9 cellular contexts compared by ENCODE assay signal in the genomic region with DNA sequence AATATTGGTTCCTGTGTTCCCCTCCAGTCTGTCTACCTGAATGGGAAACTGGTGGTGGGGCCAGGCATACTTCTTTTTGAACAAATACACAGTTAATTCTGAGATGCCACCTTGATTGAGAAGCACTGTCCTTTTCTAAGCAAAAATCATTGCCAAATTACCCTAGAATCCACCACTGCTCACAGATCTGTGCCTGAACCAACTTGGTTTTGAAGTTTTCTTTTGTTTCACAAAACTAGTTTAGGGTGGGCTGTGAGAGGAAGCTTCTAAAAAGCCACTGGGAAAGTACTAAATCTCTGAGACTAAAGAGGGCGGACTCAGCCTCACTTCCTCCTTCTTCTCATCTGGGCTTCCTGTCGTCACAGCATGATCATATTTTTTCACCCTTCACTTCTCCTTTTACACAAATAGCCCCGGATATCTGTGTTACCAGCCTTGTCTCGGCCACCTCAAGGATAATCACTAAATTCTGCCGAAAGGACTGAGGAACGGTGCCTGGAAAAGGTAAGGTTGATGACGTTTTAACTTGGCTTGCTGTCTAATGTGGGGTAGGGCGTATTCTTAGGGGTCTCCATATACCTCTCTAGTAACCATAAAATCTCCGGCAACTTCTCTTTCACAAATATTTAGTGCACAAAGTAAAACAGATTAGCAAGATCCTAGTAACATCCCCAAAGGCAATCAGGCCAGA. TPM values are rescaled to one million over a fixed set of nuclear protein-coding genes. Genes with fewer than 3 reads are reported as not detected.
DNase-seq lines count a peak whose midpoint lies in the region; ATAC-seq and TF ChIP-seq lines count a peak whose summit lies in the region.
"Had no signal": no experiment of that assay in that cellular context is flagged by ENCODE, and none has a peak within 500 bp of the region (broad histone marks: within the 10 kb centered on the region; RNA-seq: fewer than 3 reads in every experiment).

A gene with protein sequence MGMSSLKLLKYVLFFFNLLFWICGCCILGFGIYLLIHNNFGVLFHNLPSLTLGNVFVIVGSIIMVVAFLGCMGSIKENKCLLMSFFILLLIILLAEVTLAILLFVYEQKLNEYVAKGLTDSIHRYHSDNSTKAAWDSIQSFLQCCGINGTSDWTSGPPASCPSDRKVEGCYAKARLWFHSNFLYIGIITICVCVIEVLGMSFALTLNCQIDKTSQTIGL (plus strand): TSS at position 404 of the 691 bp plus-strand sequence. CDS start 18,261 bp downstream, outside the sequence.

- no peak within 1 kb of the TSS for H4K8ac ChIP-seq in mesendoderm (ENCODE audit: low read depth, low read length)

- no peaks in the 10 kb centered on the region for H3K36me3 ChIP-seq in mesendoderm (ENCODE audit: control insufficient read depth, insufficient read depth, low read length)

- H3K56ac ChIP-seq in mesendoderm (ENCODE audit: low read length): no peak within 1 kb of the TSS

- H3K27me3 ChIP-seq in mesendoderm (ENCODE audit: insufficient read depth, low read length, poor library complexity): no peaks in the 10 kb centered on the region

- H3K4ac ChIP-seq in mesendoderm (ENCODE audit: low read depth, low read length): no peak within 1 kb of the TSS

- no peak within 1 kb of the TSS for H3K4me3 ChIP-seq in mesendoderm (ENCODE audit: low read length)

- H2BK15ac ChIP-seq in mesendoderm (replicated peaks; ENCODE audit: low read depth): no peak within 1 kb of the TSS

- no peak within 1 kb of the TSS for H4K5ac ChIP-seq in mesendoderm (ENCODE audit: low read length)

- H3K9ac ChIP-seq in mesendoderm (ENCODE audit: low read length): no peak within 1 kb of the TSS

- ATAC-seq in GM21737 (IDR thresholded peaks at IDR 0.05; ENCODE audit: unreplicated experiment): peak; percentile 45

- no peak within 1 kb of the TSS for H2BK120ac ChIP-seq in mesendoderm (ENCODE audit: low read depth, low read length)

- in situ Hi-C loops in GM13976 (cut with MboI; ENCODE audit: low sequenced_read_pairs, unreplicated experiment): loop anchor here (10.0 kb wide), 2 partner anchors 272 to 352 kb away; a partner anchor contains a TSS

- no peaks in the 10 kb centered on the region for H3K79me2 ChIP-seq in mesendoderm (ENCODE audit: control insufficient read depth, insufficient read depth, low read length)

- H2BK5ac ChIP-seq in mesendoderm (ENCODE audit: low read length): no peak within 1 kb of the TSS

- no peak within 1 kb of the TSS for H3K4me2 ChIP-seq in mesendoderm (ENCODE audit: low read length)

- H3K18ac ChIP-seq in mesendoderm (ENCODE audit: low read length): no peak within 1 kb of the TSS

- no CpG with 5 or more reads among the region's 9 CpGs for WGBS in mesendoderm (ENCODE audit: extremely low coverage, insufficient coverage, low lambda C conversion rate)

- H3K27ac ChIP-seq in mesendoderm (ENCODE audit: low read depth, low read length): no peak within 1 kb of the TSS

- H2AK5ac ChIP-seq in mesendoderm (ENCODE audit: low read length): no peak within 1 kb of the TSS

- no peaks in the 10 kb centered on the region for H3K79me1 ChIP-seq in mesendoderm (ENCODE audit: low read length)

- no peaks in the 10 kb centered on the region for H3K4me1 ChIP-seq in mesendoderm (ENCODE audit: control insufficient read depth, low read depth, low read length)

- TF ChIP-seq CTCF in GM13976 (IDR thresholded peaks at IDR 0.05; ENCODE audit: borderline replicate concordance, control extremely low read depth, extremely low read depth, insufficient read depth, missing control alignments): no peak

- no peak within 1 kb of the TSS for H3K23ac ChIP-seq in mesendoderm (ENCODE audit: low read length)

- DNase-seq in GM13976 (ENCODE audit: low spot score): peak; percentile 40
- DNase-seq in NOMO-1 (lab: John Stamatoyannopoulos, UW; ENCODE audit: unreplicated experiment in 2 of 2): peak; percentile 74 to 98
- DNase-seq in activated naive CD4-positive, alpha-beta T cell treated with Interleukin-2 at 50 U/mL for 16 hours: peak; percentile 34
- DNase-seq in mucosa of gallbladder (ENCODE audit: low spot score): peak; percentile 28
- no peak for DNase-seq in mesendoderm
- no peak for DNase-seq in NCI-H345 (lab: John Stamatoyannopoulos, UW)
- DNase-seq in NCI-H1436 (lab: John Stamatoyannopoulos, UW): no peak

RNA-seq across cellular contexts. Expression of the gene that starts here (rescaled TPM):
- 39.4 TPM for total RNA-seq in mucosa of gallbladder
- 0.32 TPM for polyA plus RNA-seq in mesendoderm (2013, experiment 1 of 2)
- polyA plus RNA-seq in mesendoderm (2013, experiment 2 of 2): 0.31 TPM
- total RNA-seq: fibroblast of lung had no signal
- polyA plus RNA-seq: fibroblast of lung had no signal

Comparison
In these comparisons a context has a peak if more than half of its experiments do, and no peak if none do; other contexts are left out.
1. DNase-seq: peak in GM13976 (single experiment), NOMO-1 (2 of 2), activated naive CD4-positive, alpha-beta T cell treated with Interleukin-2 at 50 U/mL for 16 hours (single experiment) and mucosa of gallbladder (single experiment); none in mesendoderm (single experiment), NCI-H345 (single experiment) and NCI-H1436 (single experiment).